Comparison of ENCODE assay signal across 17 cellular contexts in genomic region chr7:146773506-146773905, GRCh38.
"Had no signal": no experiment of that assay in that cellular context is flagged by ENCODE, and none has a peak within 500 bp of the region (broad histone marks: within the 10 kb centered on the region; RNA-seq: fewer than 3 reads in every experiment).

No MANE protein-coding gene starts in this region.

- H3K4me1 ChIP-seq: psoas muscle, stomach had no signal

- H3K4me3 ChIP-seq: cardiac muscle cell, dorsolateral prefrontal cortex, ovary, psoas muscle, stomach had no signal

- DNase-seq: activated CD4-positive, alpha-beta T cell treated with anti-CD3 and anti-CD28 coated beads, Interleukin-2, amount 50 U/mL, for 4 hours; activated effector memory CD4-positive, alpha-beta T cell treated with anti-CD3 and anti-CD28 coated beads, Interleukin-2, amount 50 U/mL, for 16 hours; activated naive CD4-positive, alpha-beta T cell treated with anti-CD3 and anti-CD28 coated beads, Interleukin-2, amount 50 U/mL, for 16 hours; activated T-cell treated with anti-CD3 and anti-CD28 coated beads, Interleukin-2, amount 50 U/mL, for 72 hours; dorsolateral prefrontal cortex; endodermal cell; foreskin fibroblast; left cardiac atrium; naive thymus-derived CD4-positive, alpha-beta T cell; ovary; psoas muscle; right cardiac atrium; stomach; trophoblast cell; WERI-Rb-1 had no signal

- H3K9me3 ChIP-seq: ovary, psoas muscle, stomach had no signal

- H3K36me3 ChIP-seq: cardiac muscle cell, ovary, stomach, WERI-Rb-1 had no signal

- ATAC-seq: activated T-cell treated with anti-CD3 and anti-CD28 coated beads, Interleukin-2, amount 50 U/mL, for 72 hours; left cardiac atrium; naive thymus-derived CD4-positive, alpha-beta T cell; psoas muscle; right cardiac atrium had no signal

- H3K27me3 ChIP-seq: cardiac muscle cell, dorsolateral prefrontal cortex, ovary, stomach had no signal

- H3K27ac ChIP-seq: cardiac muscle cell, dorsolateral prefrontal cortex, epithelial cell of prostate, ovary, psoas muscle, stomach, WERI-Rb-1 had no signal
